8 cellular contexts compared by ENCODE assay signal in the genomic region with DNA sequence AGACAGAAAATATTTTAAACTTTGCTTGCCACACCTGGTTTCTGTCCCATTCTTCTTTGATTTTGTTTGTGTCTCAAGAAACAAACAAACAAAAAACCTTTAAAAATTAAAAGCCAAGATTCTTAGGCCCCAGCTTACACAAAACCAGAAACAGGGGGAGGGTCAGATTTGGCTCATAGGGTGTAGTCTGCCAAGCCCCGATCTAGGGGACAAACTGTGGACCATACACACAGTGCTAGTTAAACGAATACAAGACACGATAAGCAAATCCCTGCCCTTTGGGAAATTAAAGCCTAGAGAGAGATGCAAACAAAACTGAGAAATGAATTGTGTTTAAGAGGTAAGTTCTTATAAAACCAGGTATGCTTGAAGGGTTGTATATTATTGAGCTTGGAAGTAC.
DNase-seq lines count a peak whose midpoint lies in the region; ATAC-seq and TF ChIP-seq lines count a peak whose summit lies in the region.
"Not testable (repeated sequence)": the region's sequence is repeated elsewhere in the genome, so short reads cannot be mapped to it uniquely, and the experiment has no call there.

No MANE protein-coding gene starts in this region.

- peak overlapping the region; percentile 47 for H3K4me3 ChIP-seq in LNCaP clone FGC (ENCODE audit: low read depth, low read length)
- not testable (repeated sequence) for H3K4me3 ChIP-seq in PC-3 (ENCODE audit: low read length); astrocyte of the spinal cord (ENCODE audit: low read depth, low read length); osteoblast (ENCODE audit: insufficient read depth, low read length); testis

- H3F3A ChIP-seq in PC-3 (ENCODE audit: low read length, unreplicated experiment), result not testable (repeated sequence)

- peak; percentile 1 for DNase-seq in CD1c-positive myeloid dendritic cell (ENCODE audit: extremely low spot score)
- not testable (repeated sequence) for DNase-seq in LNCaP clone FGC (ENCODE audit: low read depth)
- DNase-seq in PC-3, result peak; percentile 1
- peak; percentile 0 for DNase-seq in astrocyte of the spinal cord (ENCODE audit: low read depth, low spot score)
- peak; percentile 3 for DNase-seq in cerebellar cortex (ENCODE audit: low spot score)
- DNase-seq in inferior parietal cortex (ENCODE audit: extremely low spot score), result peak; percentile 1
- DNase-seq in osteoblast (ENCODE audit: insufficient read length, low spot score, missing footprints), result peak; percentile 25
- DNase-seq in testis, result peak; percentile 14

- not testable (repeated sequence) for H3K9me2 ChIP-seq in PC-3 (replicated peaks; ENCODE audit: low read length)

- not testable (repeated sequence) for BruUV-seq in PC-3 (replicated peaks; lab: Mats Ljungman, UMichigan)

- WGBS in testis, 2 donors, result 54 to 58% methylated on average over 3 of the region's 3 CpGs

- not testable (repeated sequence) for H3K9ac ChIP-seq in PC-3 (ENCODE audit: low read length)

- ATAC-seq in PC-3, result not testable (repeated sequence)

- H2AFZ ChIP-seq in PC-3 (ENCODE audit: low read length); osteoblast (ENCODE audit: low read length): not testable (repeated sequence)

- not testable (repeated sequence) for H3K4me1 ChIP-seq in PC-3 (ENCODE audit: insufficient read depth, low read length); osteoblast (ENCODE audit: insufficient read depth, low read length); testis

- intact Hi-C loops in PC-3 (cut with micrococcal nuclease); testis (cut with DNase I; ENCODE audit: low total_unique reads): not testable (repeated sequence)

- TF ChIP-seq POLR2A in testis (IDR thresholded peaks at IDR 0.05), result not testable (repeated sequence)

- POLR2A ChIA-PET in PC-3 (lab: Charles Lee; ENCODE audit: unreplicated experiment), result not testable (repeated sequence)

- not testable (repeated sequence) for H3K27ac ChIP-seq in PC-3 (ENCODE audit: low read length); osteoblast (ENCODE audit: low read depth, low read length); testis

- not testable (repeated sequence) for H4K20me1 ChIP-seq in PC-3 (ENCODE audit: low read length); osteoblast (ENCODE audit: insufficient read depth, low read length)

- not testable (repeated sequence) for H3K4me2 ChIP-seq in PC-3 (ENCODE audit: low read length); osteoblast (ENCODE audit: insufficient read depth, low read length)

- not testable (repeated sequence) for H3K36me3 ChIP-seq in PC-3 (ENCODE audit: low read depth, low read length); osteoblast (ENCODE audit: insufficient read depth, low read length); testis (ENCODE audit: low read depth, missing control alignments)

- not testable (repeated sequence) for H3K9me3 ChIP-seq in PC-3 (ENCODE audit: low read length); testis
- H3K9me3 ChIP-seq in osteoblast (ENCODE audit: low read depth, low read length), result peaks cover 12% of the 10 kb centered on the region

- H3K27me3 ChIP-seq in PC-3 (ENCODE audit: low read length), result peaks cover 13% of the 10 kb centered on the region; the same call in 1 of the 2 replicates
- H3K27me3 ChIP-seq in osteoblast (ENCODE audit: insufficient read depth, low read length); testis: not testable (repeated sequence)

- in situ Hi-C loops in astrocyte of the spinal cord (cut with HindIII; ENCODE audit: low sequenced_read_pairs), result not testable (repeated sequence)

- not testable (repeated sequence) for TF ChIP-seq CTCF in LNCaP clone FGC (IDR thresholded peaks at IDR 0.05; ENCODE audit: control insufficient read depth, extremely low read depth, insufficient read depth); PC-3 (conservative IDR thresholded peaks at IDR 0.05; ENCODE audit: low read depth, low read length); astrocyte of the spinal cord (IDR thresholded peaks at IDR 0.05; ENCODE audit: low read depth, low read length); osteoblast (IDR thresholded peaks at IDR 0.05; ENCODE audit: extremely low read depth, low read depth, low read length); testis (IDR thresholded peaks at IDR 0.05)

- H3K79me2 ChIP-seq in PC-3 (ENCODE audit: low read length); osteoblast (ENCODE audit: insufficient read depth, low read length): not testable (repeated sequence)

- CTCF ChIA-PET in PC-3 (lab: Charles Lee), result not testable (repeated sequence)
